Comparison of ENCODE assay signal across 14 cellular contexts in the genomic region with DNA sequence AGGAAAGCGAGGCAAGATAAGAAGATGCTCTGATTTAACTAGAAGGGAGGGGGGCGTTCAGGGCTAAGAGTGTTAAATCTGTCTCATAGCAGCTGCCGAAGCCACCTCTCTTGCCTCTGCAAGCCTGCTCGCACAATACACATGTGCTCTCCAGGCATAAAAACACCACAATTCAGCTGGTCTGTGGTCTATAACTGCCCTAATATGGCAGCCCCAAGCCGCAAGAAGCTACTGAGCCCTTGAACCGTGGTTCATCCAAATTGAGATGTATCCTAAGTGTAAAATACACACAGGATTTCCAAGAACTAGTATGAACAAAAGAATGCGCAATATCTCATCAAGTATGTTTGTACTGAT.
A peak's percentile ranks its signal among the peaks of the same experiment; 100 is the strongest.
DNase-seq lines count a peak whose midpoint lies in the region; ATAC-seq and TF ChIP-seq lines count a peak whose summit lies in the region.
"Had no signal": no experiment of that assay in that cellular context is flagged by ENCODE, and none has a peak within 500 bp of the region (broad histone marks: within the 10 kb centered on the region; RNA-seq: fewer than 3 reads in every experiment).

No MANE protein-coding gene starts in this region.

- no peak for ATAC-seq in activated CD8-positive, alpha-beta memory T cell treated with anti-CD3 and anti-CD28 coated beads, Interleukin-2, amount 10 ng/mL, durations not matched to agents 7 days and 5 days
- no peak for ATAC-seq in GM21619 (IDR thresholded peaks at IDR 0.05; ENCODE audit: unreplicated experiment)
- ATAC-seq: activated naive CD8-positive, alpha-beta T cell treated with anti-CD3 and anti-CD28 coated beads, Interleukin-2, amount 50 U/mL, for 24 hours; activated T-cell treated with anti-CD3 and anti-CD28 coated beads, Interleukin-2, amount 50 U/mL, for 72 hours had no signal

- H3K4me1 ChIP-seq in muscle layer of duodenum (ENCODE audit: control insufficient read depth in 1 of 2, insufficient read depth in 2 of 2, low read length in 2 of 2) (peaks cover 0 to 21% of the 10 kb centered on the region in 2 donors), tibial artery (peaks cover 0 to 18% (median 17%) of the 10 kb centered on the region in 4 donors)
- H3K4me1 ChIP-seq: psoas muscle had no signal

- H3K4me3 ChIP-seq in dorsolateral prefrontal cortex (no peak overlapping the region), muscle layer of duodenum (ENCODE audit: low read depth in 1 of 2, low read length in 2 of 2) (peak overlapping the region in 1 of 2 donors; percentile 51), tibial artery (peak overlapping the region; percentile 20 to 26)
- H3K4me3 ChIP-seq: psoas muscle had no signal

- H3K9me3 ChIP-seq in muscle layer of duodenum (ENCODE audit: control insufficient read depth in 1 of 2, low read length in 2 of 2) (no peaks in the 10 kb centered on the region), tibial artery (no peaks in the 10 kb centered on the region)
- H3K9me3 ChIP-seq: psoas muscle had no signal

- DNase-seq in NAMALWA (ENCODE audit: low spot score), result peak; percentile 7
- DNase-seq in dorsolateral prefrontal cortex, result no peak
- no peak for DNase-seq in tibial artery
- no peak for DNase-seq in activated CD8-positive, alpha-beta memory T cell treated with anti-CD3 and anti-CD28 coated beads, Interleukin-2, amount 10 ng/mL, durations not matched to agents 7 days and 5 days
- DNase-seq in NCI-H524 (lab: John Stamatoyannopoulos, UW), result no peak
- DNase-seq: activated CD4-positive, alpha-beta T cell treated with anti-CD3 and anti-CD28 coated beads, Interleukin-2, amount 50 U/mL, for 48 hours; activated naive CD8-positive, alpha-beta T cell treated with anti-CD3 and anti-CD28 coated beads, Interleukin-2, amount 50 U/mL, for 24 hours; activated T-cell treated with anti-CD3 and anti-CD28 coated beads, Interleukin-2, amount 50 U/mL, for 72 hours; cerebellar nuclear complex; DMS79; NCI-H1436 treated with DMSO at 0.1 percent for 48 hours had no signal

- H3K27ac ChIP-seq in dorsolateral prefrontal cortex (peak overlapping the region in 36 of 59 donors; percentile 0 to 83 (median 58)), muscle layer of duodenum (ENCODE audit: low read length) (peak overlapping the region; percentile 60), tibial artery (peak overlapping the region; percentile 60 to 68)
- H3K27ac ChIP-seq: psoas muscle had no signal

- CTCF ChIA-PET in activated CD8-positive, alpha-beta memory T cell treated with anti-CD3 and anti-CD28 coated beads, Interleukin-2, amount 10 ng/mL, durations not matched to agents 7 days and 5 days (lab: Charles Lee), result no interaction called here

- H3K27me3 ChIP-seq in dorsolateral prefrontal cortex, result no peaks in the 10 kb centered on the region
- H3K27me3 ChIP-seq in muscle layer of duodenum (ENCODE audit: low read depth, low read length), result no peaks in the 10 kb centered on the region
- H3K27me3 ChIP-seq in tibial artery, result no peaks in the 10 kb centered on the region

- intact Hi-C loops in dorsolateral prefrontal cortex (cut with DNase I) (no loop called here), tibial artery (cut with DNase I; ENCODE audit: low total_unique reads) (no loop called here)

- no peaks in the 10 kb centered on the region for H3K36me3 ChIP-seq in muscle layer of duodenum (ENCODE audit: control insufficient read depth in 1 of 2, insufficient read depth in 2 of 2, low read length in 2 of 2)
- no peaks in the 10 kb centered on the region for H3K36me3 ChIP-seq in tibial artery

- no peaks in the 10 kb centered on the region for H3K36me3 Mint-ChIP-seq in activated CD8-positive, alpha-beta memory T cell treated with anti-CD3 and anti-CD28 coated beads, Interleukin-2, amount 10 ng/mL, durations not matched to agents 7 days and 5 days

- no peak overlapping the region for H3K27ac Mint-ChIP-seq in activated CD8-positive, alpha-beta memory T cell treated with anti-CD3 and anti-CD28 coated beads, Interleukin-2, amount 10 ng/mL, durations not matched to agents 7 days and 5 days
- H3K27ac Mint-ChIP-seq: activated naive CD8-positive, alpha-beta T cell treated with anti-CD3 and anti-CD28 coated beads, Interleukin-2, amount 50 U/mL, for 24 hours; activated T-cell treated with anti-CD3 and anti-CD28 coated beads, Interleukin-2, amount 50 U/mL, for 72 hours had no signal

- TF ChIP-seq CTCF in dorsolateral prefrontal cortex (IDR thresholded peaks at IDR 0.05 in 54 of 56, conservative IDR thresholded peaks at IDR 0.05 in 2 of 56; ENCODE audit: low read depth in 1 of 56, partially characterized antibody in 56 of 56) (no peak), tibial artery (IDR thresholded peaks at IDR 0.05) (no peak)

- no peaks in the 10 kb centered on the region for H3K4me1 Mint-ChIP-seq in activated CD8-positive, alpha-beta memory T cell treated with anti-CD3 and anti-CD28 coated beads, Interleukin-2, amount 10 ng/mL, durations not matched to agents 7 days and 5 days
- H3K4me1 Mint-ChIP-seq: activated naive CD8-positive, alpha-beta T cell treated with anti-CD3 and anti-CD28 coated beads, Interleukin-2, amount 50 U/mL, for 24 hours had no signal

- no peaks in the 10 kb centered on the region for H3K9me3 Mint-ChIP-seq in activated CD8-positive, alpha-beta memory T cell treated with anti-CD3 and anti-CD28 coated beads, Interleukin-2, amount 10 ng/mL, durations not matched to agents 7 days and 5 days (ENCODE audit: low read depth)

- peaks cover 6% of the 10 kb centered on the region for H3K27me3 Mint-ChIP-seq in activated CD8-positive, alpha-beta memory T cell treated with anti-CD3 and anti-CD28 coated beads, Interleukin-2, amount 10 ng/mL, durations not matched to agents 7 days and 5 days

- no peak overlapping the region for H3K4me3 Mint-ChIP-seq in activated CD8-positive, alpha-beta memory T cell treated with anti-CD3 and anti-CD28 coated beads, Interleukin-2, amount 10 ng/mL, durations not matched to agents 7 days and 5 days
- H3K4me3 Mint-ChIP-seq: activated naive CD8-positive, alpha-beta T cell treated with anti-CD3 and anti-CD28 coated beads, Interleukin-2, amount 50 U/mL, for 24 hours; activated T-cell treated with anti-CD3 and anti-CD28 coated beads, Interleukin-2, amount 50 U/mL, for 72 hours had no signal

Comparison
In these comparisons a context has a peak if more than half of its experiments do, and no peak if none do; other contexts are left out.
1. H3K4me3 ChIP-seq: peak in tibial artery (2 of 2); none in dorsolateral prefrontal cortex (0 of 59).
2. Peak in every context shown above with its lines, with median percentiles within 50 percentile points of each other: H3K27ac ChIP-seq.